19 cellular contexts compared by ENCODE assay signal in genomic region chr1:43238991-43239469, GRCh38. TPM values are rescaled to one million over a fixed set of nuclear protein-coding genes. Genes with fewer than 3 reads are reported as not detected.
A peak's percentile ranks its signal among the peaks of the same experiment; 100 is the strongest.
DNase-seq lines count a peak whose midpoint lies in the region; ATAC-seq, FAIRE-seq and TF ChIP-seq lines count a peak whose summit lies in the region.
"Had no signal": no experiment of that assay in that cellular context is flagged by ENCODE, and none has a peak within 500 bp of the region (broad histone marks: within the 10 kb centered on the region; RNA-seq: fewer than 3 reads in every experiment).

No MANE protein-coding gene starts in this region.

- H3K27me3 ChIP-seq in K562 (ENCODE audit: control insufficient read depth in 2 of 2, insufficient read depth in 2 of 2, low read length in 2 of 2) = peaks cover 20 to 63% of the 10 kb centered on the region in 2 experiments

- H3K4me1 ChIP-seq in K562 (replicated peaks in 1 of 2; ENCODE audit: control insufficient read depth in 2 of 2, insufficient read depth in 2 of 2, low read length in 2 of 2) = no peaks in the 10 kb centered on the region

- CTCF ChIA-PET in K562 (lab: Yijun Ruan, JAX; ENCODE audit: low intra/inter-chr PET ratio) = interaction anchor here (1.9 kb wide), 1 partner anchor 119 kb away, joined by 9 read pairs; the partner anchor contains the start of gene CDC20

- no peaks in the 10 kb centered on the region for H3K9me1 ChIP-seq in K562 (ENCODE audit: control insufficient read depth, insufficient read depth, low read length)

- no peak for FAIRE-seq in K562 (lab: Jason Lieb, UNC)

- no peaks in the 10 kb centered on the region for H3K36me3 Mint-ChIP-seq in activated CD4-positive, alpha-beta T cell treated with anti-CD3 and anti-CD28 coated beads, Interleukin-2, amount 10 ng/mL, durations not matched to agents 24 days and 14 days (ENCODE audit: low read depth)

- no peak for DNase-seq in activated CD4-positive, alpha-beta T cell treated with anti-CD3 and anti-CD28 coated beads, Interleukin-2, amount 10 ng/mL, durations not matched to agents 24 days and 14 days
- no peak for DNase-seq in activated CD4-positive, alpha-beta T cell treated with anti-CD3 and anti-CD28 coated beads for 48 hours
- DNase-seq in K562 (ENCODE audit: extremely low read depth in 1 of 4, low spot score in 3 of 4) (no peak), NCI-H524 treated with DMSO at 0.1 percent for 48 hours (lab: John Stamatoyannopoulos, UW) (no peak), NCI-H1105 treated with DMSO at 0.1 percent for 48 hours (lab: John Stamatoyannopoulos, UW) (no peak)
- DNase-seq: 8988T; activated CD4-positive, alpha-beta T cell treated with anti-CD3 and anti-CD28 coated beads, Interleukin-2, amount 50 U/mL, for 4 hours; activated gamma-delta T cell; GDM1; mammary epithelial cell; NCI-H1694 treated with DMSO at 0.1 percent for 48 hours; NCI-H526 treated with DMSO at 0.1 percent for 48 hours had no signal

- peak; percentile 33 for ATAC-seq in HG03135 (IDR thresholded peaks at IDR 0.05; ENCODE audit: unreplicated experiment)
- ATAC-seq in K562 = no peak
- ATAC-seq in HG03469 (IDR thresholded peaks at IDR 0.05; ENCODE audit: unreplicated experiment) = no peak

- no peaks in the 10 kb centered on the region for H3K36me3 ChIP-seq in K562 (ENCODE audit: control insufficient read depth, insufficient read depth, low read length)

- H3K4me2 ChIP-seq in K562 (ENCODE audit: insufficient read depth, low read length) = no peak overlapping the region
- H3K4me2 ChIP-seq: KMS-11 had no signal

- no peak overlapping the region for H3K4me3 Mint-ChIP-seq in activated CD4-positive, alpha-beta T cell treated with anti-CD3 and anti-CD28 coated beads, Interleukin-2, amount 10 ng/mL, durations not matched to agents 24 days and 14 days
- H3K4me3 Mint-ChIP-seq: stimulated activated naive CD8-positive, alpha-beta T cell treated with anti-CD3 and anti-CD28 coated beads, Interleukin-15, Interleukin-2, amounts not matched to agents 100 ng/mL and 50 ng/mL, for 24 hours; T-helper 2 cell treated with Interferon-gamma antibody and Interleukin-4, amounts not matched to agents 5 μg/mL and 100 μg/mL, for 36 hours had no signal

- in situ Hi-C loops in K562 (cut with MboI) = loop anchor here (10.0 kb wide), 1 partner anchor 696 kb away; the partner anchor contains the start of gene ARTN

- H3K4me3 ChIP-seq in K562 = no peak overlapping the region

- no peaks in the 10 kb centered on the region for H3K79me2 ChIP-seq in K562 (ENCODE audit: control insufficient read depth, insufficient read depth, low read length)

- intact Hi-C loops in activated CD4-positive, alpha-beta T cell treated with anti-CD3 and anti-CD28 coated beads, Interleukin-2, amount 10 ng/mL, durations not matched to agents 24 days and 14 days (cut with micrococcal nuclease) = loop anchor here (1.0 kb wide), 2 partner anchors 119 to 175 kb away; partner anchors contain the start of gene CDC20
- intact Hi-C loops in K562 (cut with micrococcal nuclease) = loop anchor here (1.0 to 2.0 kb wide), 2 partner anchors 120 to 175 kb away; partner anchors contain the start of gene CDC20

- no TSS peak for BruUV-seq in K562 (replicated peaks; lab: Mats Ljungman, UMichigan)

- peaks cover 5% of the 10 kb centered on the region; the same call in 1 of the 2 replicates for H4K20me1 ChIP-seq in K562 (replicated peaks; ENCODE audit: control insufficient read depth, insufficient read depth, low read length)

- peak overlapping the region; percentile 40 for H3K27ac Mint-ChIP-seq in activated CD4-positive, alpha-beta T cell treated with anti-CD3 and anti-CD28 coated beads, Interleukin-2, amount 10 ng/mL, durations not matched to agents 24 days and 14 days
- H3K27ac Mint-ChIP-seq: stimulated activated naive CD8-positive, alpha-beta T cell treated with anti-CD3 and anti-CD28 coated beads, Interleukin-15, Interleukin-2, amounts not matched to agents 100 ng/mL and 50 ng/mL, for 24 hours; T-helper 2 cell treated with Interferon-gamma antibody and Interleukin-4, amounts not matched to agents 5 μg/mL and 100 μg/mL, for 36 hours had no signal

- TF ChIP-seq EP300 in K562 (IDR thresholded peaks at IDR 0.05; ENCODE audit: low read length) = no peak

- no peak for TF ChIP-seq POLR2A in K562 (conservative IDR thresholded peaks at IDR 0.05)

- no peak overlapping the region for H2AFZ ChIP-seq in K562 (ENCODE audit: low read depth, low read length)

- H3K27ac ChIP-seq in K562 (ENCODE audit: extremely low read depth, low read depth, low read length) (no peak overlapping the region), temporal lobe (ENCODE audit: low read depth, low read length) (peak overlapping the region; percentile 9)
- H3K27ac ChIP-seq: KMS-11, RWPE1 had no signal

- WGBS in K562 (ENCODE audit: insufficient coverage, low coverage, missing lambda C conversion rate) = 15% methylated on average over 3 of the region's 3 CpGs

- H3K9ac ChIP-seq in K562 (ENCODE audit: insufficient read depth in 1 of 2, low read depth in 2 of 2, low read length in 2 of 2) = no peak overlapping the region
- H3K9ac ChIP-seq: KMS-11 had no signal

- TF ChIP-seq RAD21 in K562 (CRISPR knock-in tag; conservative IDR thresholded peaks at IDR 0.05 in 1 of 2, IDR thresholded peaks at IDR 0.05 in 1 of 2) = no peak

- no peak for TF ChIP-seq CTCF in K562 (IDR thresholded peaks at IDR 0.05 in 2 of 3, conservative IDR thresholded peaks at IDR 0.05 in 1 of 3; ENCODE audit: insufficient read depth in 2 of 3, low read depth in 1 of 3, low read length in 3 of 3)

- no peaks in the 10 kb centered on the region for H3K9me3 ChIP-seq in K562 (replicated peaks; ENCODE audit: control insufficient read depth, insufficient read depth, low read depth, low read length)

- H3K27me3 Mint-ChIP-seq in activated CD4-positive, alpha-beta T cell treated with anti-CD3 and anti-CD28 coated beads, Interleukin-2, amount 10 ng/mL, durations not matched to agents 24 days and 14 days = no peaks in the 10 kb centered on the region
- H3K27me3 Mint-ChIP-seq: stimulated activated naive CD8-positive, alpha-beta T cell treated with anti-CD3 and anti-CD28 coated beads, Interleukin-15, Interleukin-2, amounts not matched to agents 100 ng/mL and 50 ng/mL, for 24 hours had no signal

- H3K9me3 Mint-ChIP-seq in activated CD4-positive, alpha-beta T cell treated with anti-CD3 and anti-CD28 coated beads, Interleukin-2, amount 10 ng/mL, durations not matched to agents 24 days and 14 days = no peaks in the 10 kb centered on the region

- POLR2A ChIA-PET in K562 (lab: Yijun Ruan, JAX) = interaction anchor here (0.6 to 1.4 kb wide), 4 partner anchors 70 to 597 kb away, joined by 3 to 4 read pairs (median 3); no protein-coding TSS in a partner anchor

- peaks cover 12% of the 10 kb centered on the region for H3K4me1 Mint-ChIP-seq in activated CD4-positive, alpha-beta T cell treated with anti-CD3 and anti-CD28 coated beads, Interleukin-2, amount 10 ng/mL, durations not matched to agents 24 days and 14 days

TF ChIP-seq in K562, 482 proteins besides CTCF, POLR2A, EP300 and RAD21 (continues in another document):
- TF ChIP-seq CREBBP (IDR thresholded peaks at IDR 0.05; ENCODE audit: low read depth, low read length) = no peak
- no peak for TF ChIP-seq ESRRA (IDR thresholded peaks at IDR 0.05; ENCODE audit: borderline replicate concordance, low read depth)
- no peak for TF ChIP-seq OTX1 (CRISPR knock-in tag; IDR thresholded peaks at IDR 0.05)
- TF ChIP-seq ZNF174 (CRISPR knock-in tag; IDR thresholded peaks at IDR 0.05) = no peak

RNA-seq across cellular contexts. Expression of gene TMEM125, which starts 30.8 kb away (rescaled TPM):
- total RNA-seq in activated CD4-positive, alpha-beta T cell treated with anti-CD3 and anti-CD28 coated beads, Interleukin-2, amount 10 ng/mL, durations not matched to agents 24 days and 14 days = not detected in 2 replicates
- 0.21 and 0.30 TPM in 2 replicates for total RNA-seq in K562 (2011; cell fraction: chromatin; rRNA removed; ENCODE audit: low replicate concordance)
- 0.33 and 0.53 TPM in 2 replicates for total RNA-seq in K562 (2011; cell fraction: nucleolus; rRNA removed)
- 0.37 and 0.76 TPM in 2 replicates for total RNA-seq in K562 (2011; cell fraction: nucleoplasm; rRNA removed)
- total RNA-seq in K562 (2014; rRNA removed) (not detected in 2 replicates), K562 (2014; rRNA removed; fragmentation: Illumina TruSeq; extraction: Trizol) (not detected in 2 replicates), K562 (2015; rRNA removed; fragmentation: Illumina TruSeq; extraction: Trizol) (not detected in 2 replicates), K562 (2021) (0.45 TPM in 1 of 2 replicates, not detected in the other), temporal lobe (0.49 TPM)
- polyA plus RNA-seq in K562 (2011; rRNA removed) (0.08 and 0.35 TPM in 2 replicates), K562 (2014; fragmentation: Illumina TruSeq; extraction: Trizol) (0.07 TPM in 1 of 2 replicates, not detected in the other), K562 (2014; fragmentation: Nextera tagmentation; extraction: Ambion mirVana) (not detected), K562 (2014; rRNA removed) (0.67 TPM in 1 of 2 replicates, not detected in the other)
- polyA plus RNA-seq in K562 (2011; cell fraction: cytosol; rRNA removed) = 0.42 and 0.58 TPM in 2 replicates
- polyA plus RNA-seq in K562 (2011; cell fraction: nucleus; rRNA removed) = 1.0 and 1.2 TPM in 2 replicates
- 0.13 and 1.1 TPM in 2 replicates for polyA plus RNA-seq in K562 (2012)
- not detected in 2 replicates for polyA minus RNA-seq in K562 (2011; rRNA and poly(A)+ RNA removed)
- not detected in 2 replicates for polyA minus RNA-seq in K562 (2011; cell fraction: cytosol; rRNA and poly(A)+ RNA removed)
- polyA minus RNA-seq in K562 (2011; cell fraction: nucleus; rRNA and poly(A)+ RNA removed) = not detected in 2 replicates

RNA-seq across cellular contexts. Expression of gene C1orf210, which starts 46.4 kb away (rescaled TPM):
- not detected in 2 replicates for total RNA-seq in activated CD4-positive, alpha-beta T cell treated with anti-CD3 and anti-CD28 coated beads, Interleukin-2, amount 10 ng/mL, durations not matched to agents 24 days and 14 days
- total RNA-seq in K562 (2011; cell fraction: chromatin; rRNA removed; ENCODE audit: low replicate concordance) = not detected in 2 replicates
- total RNA-seq in K562 (2011; cell fraction: nucleolus; rRNA removed) = not detected in 2 replicates
- not detected in 2 replicates for total RNA-seq in K562 (2011; cell fraction: nucleoplasm; rRNA removed)
- not detected in 2 replicates for total RNA-seq in K562 (2014; rRNA removed)
- total RNA-seq in K562 (2014; rRNA removed; fragmentation: Illumina TruSeq; extraction: Trizol) = not detected in 2 replicates
- total RNA-seq in K562 (2015; rRNA removed; fragmentation: Illumina TruSeq; extraction: Trizol) = not detected in 2 replicates
- total RNA-seq in K562 (2021) = not detected in 2 replicates
- not detected in 2 replicates for polyA plus RNA-seq in K562 (2011; rRNA removed)
- not detected in 2 replicates for polyA plus RNA-seq in K562 (2011; cell fraction: cytosol; rRNA removed)
- not detected in 2 replicates for polyA plus RNA-seq in K562 (2011; cell fraction: nucleus; rRNA removed)
- polyA plus RNA-seq in K562 (2012) = 0.06 TPM in 1 of 2 replicates, not detected in the other
- not detected in 2 replicates for polyA plus RNA-seq in K562 (2014; fragmentation: Illumina TruSeq; extraction: Trizol)
- polyA plus RNA-seq in K562 (2014; fragmentation: Nextera tagmentation; extraction: Ambion mirVana) = not detected
- 0.21 TPM in 1 of 2 replicates, not detected in the other for polyA plus RNA-seq in K562 (2014; rRNA removed)
- polyA minus RNA-seq in K562 (2011; rRNA and poly(A)+ RNA removed) = not detected in 2 replicates
- not detected in 2 replicates for polyA minus RNA-seq in K562 (2011; cell fraction: cytosol; rRNA and poly(A)+ RNA removed)
- polyA minus RNA-seq in K562 (2011; cell fraction: nucleus; rRNA and poly(A)+ RNA removed) = not detected in 2 replicates
- not detected for total RNA-seq in temporal lobe
